ENCODE assay signal across 10 cellular contexts in the genomic region with DNA sequence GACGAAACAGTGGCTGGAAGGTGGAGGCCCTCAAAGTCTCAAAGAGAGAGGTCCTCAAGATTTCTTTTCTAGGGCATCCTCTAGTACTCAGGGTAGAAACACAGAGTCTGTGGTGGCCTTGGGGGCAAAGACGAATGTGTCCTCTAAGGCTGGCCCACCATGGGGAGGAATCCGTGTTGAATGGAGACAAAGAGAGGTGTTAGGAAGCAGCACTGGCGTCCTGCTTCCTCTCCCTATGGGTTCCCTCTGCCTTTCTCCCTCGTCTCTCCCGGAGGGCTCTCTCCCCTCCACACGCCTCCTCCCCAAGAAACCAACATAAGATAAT.
DNase-seq lines count a peak whose midpoint lies in the region; ATAC-seq, FAIRE-seq and TF ChIP-seq lines count a peak whose summit lies in the region.
"Had no signal": no experiment of that assay in that cellular context is flagged by ENCODE, and none has a peak within 500 bp of the region (broad histone marks: within the 10 kb centered on the region; RNA-seq: fewer than 3 reads in every experiment).

No MANE protein-coding gene starts in this region.

- peak; percentile 14 for ATAC-seq in GM19467 (IDR thresholded peaks at IDR 0.05; ENCODE audit: unreplicated experiment)

- H3K36me3 ChIP-seq in ACC112 (ENCODE audit: insufficient read depth, low read length): no peaks in the 10 kb centered on the region
- no peaks in the 10 kb centered on the region for H3K36me3 ChIP-seq in SU-DHL-6 (ENCODE audit: low read length)
- no peaks in the 10 kb centered on the region for H3K36me3 ChIP-seq in small intestine (ENCODE audit: control insufficient read depth in 2 of 2, insufficient read depth in 2 of 2, low read length in 2 of 2)

- peaks cover 10% of the 10 kb centered on the region for H3K4me1 Mint-ChIP-seq in glutamatergic neuron (ENCODE audit: low read depth, unreplicated experiment)

- 46 to 53% (median 51%) methylated on average over 7 of the region's 7 CpGs for WGBS in small intestine, 3 donors

- H2AFZ ChIP-seq in ACC112 (ENCODE audit: low read length, unreplicated experiment) (peak overlapping the region; percentile 87), SU-DHL-6 (ENCODE audit: low read depth, low read length, severe bottlenecking) (peak overlapping the region; percentile 37)

- H3K9me3 ChIP-seq in SU-DHL-6 (ENCODE audit: insufficient read depth, low read length) (no peaks in the 10 kb centered on the region), small intestine (ENCODE audit: control insufficient read depth, low read depth) (no peaks in the 10 kb centered on the region)

- DNase-seq in glutamatergic neuron: no peak
- DNase-seq in small intestine: no peak
- DNase-seq in central memory CD4-positive, alpha-beta T cell: no peak
- no peak for DNase-seq in ureter (ENCODE audit: low spot score)
- no peak for DNase-seq in MV-4-11 (lab: John Stamatoyannopoulos, UW)

- peak overlapping the region; percentile 86 for H3K27ac Mint-ChIP-seq in glutamatergic neuron (ENCODE audit: unreplicated experiment)

- no peaks in the 10 kb centered on the region for H3K9me2 ChIP-seq in SU-DHL-6 (replicated peaks; ENCODE audit: insufficient read depth, low read length)

- H3K4me3 ChIP-seq in ACC112 (ENCODE audit: low read depth, low read length) (peak overlapping the region; percentile 73), SU-DHL-6 (ENCODE audit: insufficient read depth, low read length, poor library complexity, severe bottlenecking) (no peak overlapping the region), small intestine (ENCODE audit: low read depth in 1 of 2, low read length in 2 of 2) (peak overlapping the region; percentile 54 to 63)

- H3K4me1 ChIP-seq in ACC112 (ENCODE audit: control insufficient read depth, insufficient read depth, low read length, unreplicated experiment) (peaks cover 8% of the 10 kb centered on the region), small intestine (ENCODE audit: control insufficient read depth in 2 of 2, insufficient read depth in 1 of 2, low read depth in 1 of 2, low read length in 1 of 2) (peaks cover 0 to 2% of the 10 kb centered on the region in 2 donors)

- TF ChIP-seq CTCF in SU-DHL-6 (IDR thresholded peaks at IDR 0.05; ENCODE audit: insufficient read depth, low read length, poor library complexity, severe bottlenecking): no peak
- TF ChIP-seq CTCF in glutamatergic neuron (IDR thresholded peaks at IDR 0.05; ENCODE audit: partially characterized antibody, unreplicated experiment): no peak

- H3K27me3 Mint-ChIP-seq in glutamatergic neuron (ENCODE audit: unreplicated experiment): no peaks in the 10 kb centered on the region

- peaks cover 2% of the 10 kb centered on the region for H3K9me3 Mint-ChIP-seq in glutamatergic neuron (ENCODE audit: unreplicated experiment)
- H3K9me3 Mint-ChIP-seq: activated naive CD4-positive, alpha-beta T cell treated with anti-CD3 and anti-CD28 coated beads, Interleukin-2, amount 50 U/mL, for 72 hours had no signal

- peak overlapping the region; percentile 67 for H3K4me2 ChIP-seq in SU-DHL-6 (ENCODE audit: low read depth, low read length, poor library complexity, severe bottlenecking)

- H3K79me2 ChIP-seq in ACC112 (ENCODE audit: control insufficient read depth, insufficient read depth, low read length, unreplicated experiment) (no peaks in the 10 kb centered on the region), SU-DHL-6 (ENCODE audit: insufficient read depth, low read length) (no peaks in the 10 kb centered on the region)

- H3K27me3 ChIP-seq in ACC112 (ENCODE audit: insufficient read depth, low read length) (no peaks in the 10 kb centered on the region), SU-DHL-6 (ENCODE audit: low read length) (no peaks in the 10 kb centered on the region), small intestine (ENCODE audit: control insufficient read depth in 2 of 2, insufficient read depth in 2 of 2, low read length in 2 of 2) (no peaks in the 10 kb centered on the region)

- no peak overlapping the region for H3K27ac ChIP-seq in ACC112 (ENCODE audit: low read depth, low read length)
- no peak overlapping the region for H3K27ac ChIP-seq in SU-DHL-6 (ENCODE audit: low read depth, low read length)
- H3K27ac ChIP-seq in small intestine (ENCODE audit: low read depth in 1 of 2, low read length in 1 of 2): peak overlapping the region in 1 of 2 donors; percentile 84

- 0 out of 2 replicates have a peak overlapping the region, but pooled peaks have one; percentile 45 for H3K9ac ChIP-seq in SU-DHL-6 (ENCODE audit: low read length)

- H4K20me1 ChIP-seq in SU-DHL-6 (ENCODE audit: low read depth, low read length): no peaks in the 10 kb centered on the region

- H3F3A ChIP-seq in SU-DHL-6 (ENCODE audit: insufficient read depth): no peaks in the 10 kb centered on the region

- FAIRE-seq in small intestine (lab: Jason Lieb, UNC): no peak
- FAIRE-seq: GM18507 had no signal

- H3K36me3 Mint-ChIP-seq in glutamatergic neuron (ENCODE audit: unreplicated experiment): no peaks in the 10 kb centered on the region
- H3K36me3 Mint-ChIP-seq: activated naive CD4-positive, alpha-beta T cell treated with anti-CD3 and anti-CD28 coated beads, Interleukin-2, amount 50 U/mL, for 72 hours had no signal

- H3K4me3 Mint-ChIP-seq in glutamatergic neuron (ENCODE audit: unreplicated experiment): peak overlapping the region; percentile 82
